Comparison of ENCODE assay signal across 1 cellular context in the genomic region with DNA sequence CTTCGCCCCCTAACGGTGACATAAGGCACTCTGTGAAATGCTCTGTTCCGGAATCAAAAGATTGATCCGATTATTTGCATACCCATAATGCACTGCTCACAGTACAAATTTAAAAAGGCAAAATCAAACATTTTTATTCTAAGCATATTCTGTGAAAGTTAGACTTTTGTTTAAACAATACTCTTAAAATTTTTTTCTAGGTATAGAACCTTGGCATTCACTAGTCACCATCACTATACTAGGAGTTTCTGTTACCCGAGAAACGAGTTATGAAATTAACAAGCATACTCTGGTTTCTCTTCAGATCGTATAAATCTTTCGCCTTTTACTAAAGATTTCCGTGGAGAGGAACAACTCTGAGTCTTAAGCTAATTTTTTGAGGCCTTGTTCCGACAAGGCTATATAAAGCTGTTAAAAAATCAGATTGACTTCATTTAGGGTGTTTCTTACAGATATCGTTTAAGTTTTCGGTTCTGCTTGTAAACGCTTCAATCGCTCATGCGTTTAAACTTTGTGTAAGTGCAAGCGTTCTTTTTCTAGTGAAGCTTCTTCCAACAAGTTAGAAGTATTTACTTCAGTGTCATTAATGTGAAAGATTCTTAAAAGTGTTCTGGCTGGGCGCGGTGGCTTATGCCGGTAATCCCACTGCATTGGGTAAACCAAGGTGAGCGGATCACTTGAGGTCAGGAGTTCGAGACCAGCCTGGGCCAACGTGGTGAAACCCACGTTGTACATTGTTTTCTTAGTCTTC.
TF ChIP-seq lines count a peak whose summit lies in the region.

RNU5B-1 (plus strand) TSS at position 285 of the 751 bp plus-strand sequence.

TF ChIP-seq in K562, 482 proteins besides CTCF, POLR2A, EP300 and RAD21 (continued from another document and continues in another):
- TF ChIP-seq CBFA2T2 (conservative IDR thresholded peaks at IDR 0.05) = peak; percentile 37
- TF ChIP-seq ETS2 (tag; IDR thresholded peaks at IDR 0.05; ENCODE audit: borderline replicate concordance, poor library complexity, severe bottlenecking) = no peak
- no peak for TF ChIP-seq HNRNPH1 (optimal IDR thresholded peaks at IDR 0.05; ENCODE audit: low read depth, low read length)
- no peak for TF ChIP-seq NR4A1 (CRISPR knock-in tag; IDR thresholded peaks at IDR 0.05)
- TF ChIP-seq NR4A1 (tag; IDR thresholded peaks at IDR 0.05) = no peak; the same call in 1 of the 2 replicates
- TF ChIP-seq DACH1 (IDR thresholded peaks at IDR 0.05; ENCODE audit: partially characterized antibody) = no peak
- no peak for TF ChIP-seq ZNF184 (CRISPR knock-in tag; IDR thresholded peaks at IDR 0.05)
- peak; percentile 79 for TF ChIP-seq NCOA1 (IDR thresholded peaks at IDR 0.05; ENCODE audit: low read depth)
- peak; percentile 79 for TF ChIP-seq DDX20 (tag; IDR thresholded peaks at IDR 0.05; ENCODE audit: low read depth)
- peak; percentile 90 for TF ChIP-seq MBD2 (IDR thresholded peaks at IDR 0.05; ENCODE audit: borderline replicate concordance, low read depth)
- peak; percentile 96 for TF ChIP-seq ZNF655 (CRISPR knock-in tag; IDR thresholded peaks at IDR 0.05)
- TF ChIP-seq PTTG1 (tag; IDR thresholded peaks at IDR 0.05; ENCODE audit: low read depth) = no peak
- peak; percentile 84 for TF ChIP-seq ZNF764 (CRISPR knock-in tag; IDR thresholded peaks at IDR 0.05; ENCODE audit: low read depth)
- TF ChIP-seq, protein P1, sequence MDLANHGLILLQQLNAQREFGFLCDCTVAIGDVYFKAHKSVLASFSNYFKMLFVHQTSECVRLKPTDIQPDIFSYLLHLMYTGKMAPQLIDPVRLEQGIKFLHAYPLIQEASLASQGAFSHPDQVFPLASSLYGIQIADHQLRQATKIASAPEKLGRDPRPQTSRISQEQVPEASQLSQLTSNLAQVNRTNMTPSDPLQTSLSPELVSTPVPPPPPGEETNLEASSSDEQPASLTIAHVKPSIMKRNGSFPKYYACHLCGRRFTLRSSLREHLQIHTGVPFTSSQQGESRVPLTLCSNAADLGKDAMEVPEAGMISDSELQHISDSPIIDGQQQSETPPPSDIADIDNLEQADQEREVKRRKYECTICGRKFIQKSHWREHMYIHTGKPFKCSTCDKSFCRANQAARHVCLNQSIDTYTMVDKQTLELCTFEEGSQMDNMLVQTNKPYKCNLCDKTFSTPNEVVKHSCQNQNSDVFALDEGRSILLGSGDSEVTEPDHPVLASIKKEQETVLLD (IDR thresholded peaks at IDR 0.05) = no peak; the same call in 1 of the 2 replicates
- TF ChIP-seq NFRKB (IDR thresholded peaks at IDR 0.05; ENCODE audit: low read depth) = no peak
- TF ChIP-seq TSC22D4 (tag; IDR thresholded peaks at IDR 0.05) = no peak
- peak; percentile 100 for TF ChIP-seq POLR2AphosphoS5 (IDR thresholded peaks at IDR 0.05; ENCODE audit: control insufficient read depth, insufficient read depth, low read depth, low read length)
- no peak for TF ChIP-seq ZNF280A (IDR thresholded peaks at IDR 0.05; ENCODE audit: low read depth, partially characterized antibody)
- peak; percentile 86 for TF ChIP-seq BCL6 (CRISPR knock-in tag; IDR thresholded peaks at IDR 0.05)
- peak; percentile 84 for TF ChIP-seq FOSL1 (tag; conservative IDR thresholded peaks at IDR 0.05)
- TF ChIP-seq SMC3 (conservative IDR thresholded peaks at IDR 0.05; ENCODE audit: insufficient read depth, low read depth, low read length) = peak; percentile 44; the same call in 1 of the 2 replicates
- TF ChIP-seq FOXM1 (IDR thresholded peaks at IDR 0.05; ENCODE audit: low read depth) = peak; percentile 51; the same call in 1 of the 2 replicates
- TF ChIP-seq FOXM1 (CRISPR knock-in tag; IDR thresholded peaks at IDR 0.05; ENCODE audit: low read depth) = 0 out of 2 replicates have a peak, but pooled peaks have one; percentile 23
- TF ChIP-seq BDP1 (IDR thresholded peaks at IDR 0.05; ENCODE audit: insufficient read depth, insufficient read length) = no peak
- peak; percentile 52 to 100; a peak in 3 of 4 replicates for TF ChIP-seq BCLAF1 (IDR thresholded peaks at IDR 0.05; ENCODE audit: borderline replicate concordance in 1 of 2, control insufficient read depth in 1 of 2, low read depth in 2 of 2, low read length in 1 of 2)
- TF ChIP-seq TCF7 (IDR thresholded peaks at IDR 0.05; ENCODE audit: borderline replicate concordance) = no peak
- no peak; the same call in 1 of the 2 replicates for TF ChIP-seq TGIF2 (CRISPR knock-in tag; IDR thresholded peaks at IDR 0.05)
- peak in 1 of 2 experiments; percentile 100; a peak in 2 of 4 replicates for TF ChIP-seq CSDE1 (IDR thresholded peaks at IDR 0.05)
- peak; percentile 89 for TF ChIP-seq ZNF445 (CRISPR knock-in tag; IDR thresholded peaks at IDR 0.05; ENCODE audit: low read depth)
- peak; percentile 98 for TF ChIP-seq NCOA4 (IDR thresholded peaks at IDR 0.05; ENCODE audit: partially characterized antibody)
- peak; percentile 97 for TF ChIP-seq PATZ1 (CRISPR knock-in tag; IDR thresholded peaks at IDR 0.05; ENCODE audit: borderline replicate concordance)
- TF ChIP-seq WHSC1 (IDR thresholded peaks at IDR 0.05; ENCODE audit: low read length) = no peak
- TF ChIP-seq, protein P2, sequence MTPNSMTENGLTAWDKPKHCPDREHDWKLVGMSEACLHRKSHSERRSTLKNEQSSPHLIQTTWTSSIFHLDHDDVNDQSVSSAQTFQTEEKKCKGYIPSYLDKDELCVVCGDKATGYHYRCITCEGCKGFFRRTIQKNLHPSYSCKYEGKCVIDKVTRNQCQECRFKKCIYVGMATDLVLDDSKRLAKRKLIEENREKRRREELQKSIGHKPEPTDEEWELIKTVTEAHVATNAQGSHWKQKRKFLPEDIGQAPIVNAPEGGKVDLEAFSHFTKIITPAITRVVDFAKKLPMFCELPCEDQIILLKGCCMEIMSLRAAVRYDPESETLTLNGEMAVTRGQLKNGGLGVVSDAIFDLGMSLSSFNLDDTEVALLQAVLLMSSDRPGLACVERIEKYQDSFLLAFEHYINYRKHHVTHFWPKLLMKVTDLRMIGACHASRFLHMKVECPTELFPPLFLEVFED (CRISPR knock-in tag; conservative IDR thresholded peaks at IDR 0.05) = peak; percentile 99
- TF ChIP-seq RFX7 (CRISPR knock-in tag; IDR thresholded peaks at IDR 0.05) = peak; percentile 96
- TF ChIP-seq, protein P3, sequence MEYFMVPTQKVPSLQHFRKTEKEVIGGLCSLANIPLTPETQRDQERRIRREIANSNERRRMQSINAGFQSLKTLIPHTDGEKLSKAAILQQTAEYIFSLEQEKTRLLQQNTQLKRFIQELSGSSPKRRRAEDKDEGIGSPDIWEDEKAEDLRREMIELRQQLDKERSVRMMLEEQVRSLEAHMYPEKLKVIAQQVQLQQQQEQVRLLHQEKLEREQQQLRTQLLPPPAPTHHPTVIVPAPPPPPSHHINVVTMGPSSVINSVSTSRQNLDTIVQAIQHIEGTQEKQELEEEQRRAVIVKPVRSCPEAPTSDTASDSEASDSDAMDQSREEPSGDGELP (CRISPR knock-in tag; IDR thresholded peaks at IDR 0.05; ENCODE audit: borderline replicate concordance) = peak; percentile 72
- TF ChIP-seq ZNF551 (CRISPR knock-in tag; IDR thresholded peaks at IDR 0.05) = peak; percentile 96
- peak; percentile 70 for TF ChIP-seq RFX1 (IDR thresholded peaks at IDR 0.05)
- peak; percentile 93 for TF ChIP-seq ZNF253 (CRISPR knock-in tag; conservative IDR thresholded peaks at IDR 0.05)
- no peak for TF ChIP-seq IRF2 (CRISPR knock-in tag; IDR thresholded peaks at IDR 0.05)
- TF ChIP-seq DPF2 (IDR thresholded peaks at IDR 0.05) = peak; percentile 71
- peak; percentile 80 for TF ChIP-seq E2F3 (CRISPR knock-in tag; IDR thresholded peaks at IDR 0.05)
- peak; percentile 68 for TF ChIP-seq MYNN (IDR thresholded peaks at IDR 0.05)
- TF ChIP-seq MYNN (CRISPR knock-in tag; IDR thresholded peaks at IDR 0.05) = no peak
- peak; percentile 100 for TF ChIP-seq FOXK1 (CRISPR knock-in tag; IDR thresholded peaks at IDR 0.05; ENCODE audit: borderline replicate concordance)
- peak in 2 of 3 experiments; percentile 47 to 66 for TF ChIP-seq YY1 (IDR thresholded peaks at IDR 0.05; ENCODE audit: borderline replicate concordance in 1 of 3, control insufficient read depth in 1 of 3, extremely low read depth in 1 of 3, insufficient read depth in 3 of 3, insufficient read length in 1 of 3, insufficient replicate concordance in 2 of 3, low read depth in 1 of 3, low read length in 2 of 3)
- TF ChIP-seq ELF2 (CRISPR knock-in tag; IDR thresholded peaks at IDR 0.05) = peak; percentile 77
- peak; percentile 94 for TF ChIP-seq ATF4 (CRISPR knock-in tag; IDR thresholded peaks at IDR 0.05)
- TF ChIP-seq ZNF143 (CRISPR knock-in tag; IDR thresholded peaks at IDR 0.05) = peak; percentile 84
- peak in 1 of 2 experiments; percentile 70; a peak in 1 of 4 replicates for TF ChIP-seq ETV6 (IDR thresholded peaks at IDR 0.05; ENCODE audit: borderline replicate concordance in 1 of 2, low read depth in 2 of 2, low read length in 1 of 2)
- TF ChIP-seq ETV6 (CRISPR knock-in tag; IDR thresholded peaks at IDR 0.05; ENCODE audit: borderline replicate concordance) = no peak; the same call in 1 of the 2 replicates
- TF ChIP-seq TRIM25 (IDR thresholded peaks at IDR 0.05; ENCODE audit: borderline replicate concordance) = no peak
- TF ChIP-seq POLR3G (IDR thresholded peaks at IDR 0.05; ENCODE audit: extremely low read depth, insufficient read length, insufficient replicate concordance) = no peak
